Comparison of ENCODE assay signal across 20 cellular contexts in genomic region chr10:69403066-69403465, GRCh38. TPM values are rescaled to one million over a fixed set of nuclear protein-coding genes. Genes with fewer than 3 reads are reported as not detected.
"Had no signal": no experiment of that assay in that cellular context is flagged by ENCODE, and none has a peak within 500 bp of the region (broad histone marks: within the 10 kb centered on the region; RNA-seq: fewer than 3 reads in every experiment).

No MANE protein-coding gene starts in this region.

- H3K4me3 Mint-ChIP-seq: activated CD8-positive, alpha-beta T cell treated with anti-CD3 and anti-CD28 coated beads for 36 hours; activated naive CD8-positive, alpha-beta T cell treated with anti-CD3 and anti-CD28 coated beads, Interleukin-2, amount 10 ng/mL, durations not matched to agents 7 days and 5 days; activated T-cell treated with anti-CD3 and anti-CD28 coated beads, Interleukin-2, amount 50 U/mL, for 72 hours; endodermal cell; memory B cell; naive thymus-derived CD8-positive, alpha-beta T cell; T-helper 1 cell treated with Interleukin-12 subunit alpha and Interleukin-12 subunit beta and Interleukin-4 antibody, amounts not matched to agents 30 μg/mL and 1 μg/mL, for 36 hours had no signal

- H3K27me3 ChIP-seq: breast epithelium, right atrium auricular region had no signal

- H3K9me3 Mint-ChIP-seq: activated CD8-positive, alpha-beta T cell treated with anti-CD3 and anti-CD28 coated beads for 36 hours; activated naive CD8-positive, alpha-beta T cell treated with anti-CD3 and anti-CD28 coated beads, Interleukin-2, amount 10 ng/mL, durations not matched to agents 7 days and 5 days; activated T-cell treated with anti-CD3 and anti-CD28 coated beads, Interleukin-2, amount 50 U/mL, for 72 hours; endodermal cell; memory B cell; naive thymus-derived CD8-positive, alpha-beta T cell; T-helper 1 cell treated with Interleukin-12 subunit alpha and Interleukin-12 subunit beta and Interleukin-4 antibody, amounts not matched to agents 30 μg/mL and 1 μg/mL, for 36 hours had no signal

- ATAC-seq: activated CD8-positive, alpha-beta T cell treated with anti-CD3 and anti-CD28 coated beads for 36 hours; activated T-cell treated with anti-CD3 and anti-CD28 coated beads, Interleukin-2, amount 50 U/mL, for 72 hours; naive thymus-derived CD8-positive, alpha-beta T cell had no signal

- DNase-seq: activated CD4-positive, alpha-beta T cell treated with anti-CD3 and anti-CD28 coated beads for 4 hours; activated CD8-positive, alpha-beta T cell treated with anti-CD3 and anti-CD28 coated beads for 36 hours; activated gamma-delta T cell treated with Interleukin-2 at 50 U/mL for 16 hours; activated naive CD8-positive, alpha-beta T cell treated with anti-CD3 and anti-CD28 coated beads, Interleukin-2, amount 10 ng/mL, durations not matched to agents 7 days and 5 days; activated T-cell treated with anti-CD3 and anti-CD28 coated beads, Interleukin-2, amount 50 U/mL, for 72 hours; endodermal cell; hippocampal formation; left ventricle myocardium superior; naive thymus-derived CD8-positive, alpha-beta T cell; nucleus accumbens; small intestine; stimulated activated CD4-positive, alpha-beta T cell treated with anti-CD3 and anti-CD28 coated beads, Interleukin-4, amount 100 ng/mL, for 24 hours; stimulated activated naive CD4-positive, alpha-beta T cell treated with Interleukin-2 at 50 U/mL for 16 hours; trophoblast cell had no signal

- H3K4me1 ChIP-seq: breast epithelium had no signal

- H3K4me3 ChIP-seq: breast epithelium, right atrium auricular region had no signal

- H3K27me3 Mint-ChIP-seq: activated CD8-positive, alpha-beta T cell treated with anti-CD3 and anti-CD28 coated beads for 36 hours; activated naive CD8-positive, alpha-beta T cell treated with anti-CD3 and anti-CD28 coated beads, Interleukin-2, amount 10 ng/mL, durations not matched to agents 7 days and 5 days; memory B cell; naive thymus-derived CD8-positive, alpha-beta T cell had no signal

- H3K27ac Mint-ChIP-seq: activated naive CD8-positive, alpha-beta T cell treated with anti-CD3 and anti-CD28 coated beads, Interleukin-2, amount 10 ng/mL, durations not matched to agents 7 days and 5 days; activated T-cell treated with anti-CD3 and anti-CD28 coated beads, Interleukin-2, amount 50 U/mL, for 72 hours; memory B cell; progenitor cell of endocrine pancreas; T-helper 1 cell treated with Interleukin-12 subunit alpha and Interleukin-12 subunit beta and Interleukin-4 antibody, amounts not matched to agents 30 μg/mL and 1 μg/mL, for 36 hours had no signal

- H3K27ac ChIP-seq: breast epithelium had no signal

- H3K9me3 ChIP-seq: breast epithelium, right atrium auricular region had no signal

RNA-seq across cellular contexts. Expression of gene TACR2, which starts 13.7 kb away (rescaled TPM):
- total RNA-seq: activated CD8-positive, alpha-beta T cell treated with anti-CD3 and anti-CD28 coated beads for 36 hours; activated naive CD8-positive, alpha-beta T cell treated with anti-CD3 and anti-CD28 coated beads, Interleukin-2, amount 10 ng/mL, durations not matched to agents 7 days and 5 days; activated T-cell treated with anti-CD3 and anti-CD28 coated beads, Interleukin-2, amount 50 U/mL, for 72 hours; endodermal cell; kidney epithelial cell; left ventricle myocardium superior; naive thymus-derived CD8-positive, alpha-beta T cell; progenitor cell of endocrine pancreas had no signal
- polyA plus RNA-seq: naive thymus-derived CD8-positive, alpha-beta T cell had no signal
